Comparison of ENCODE assay signal across 12 cellular contexts in genomic region chr3:123036352-123037014, GRCh38. TPM values are rescaled to one million over a fixed set of nuclear protein-coding genes. Genes with fewer than 3 reads are reported as not detected.
DNase-seq lines count a peak whose midpoint lies in the region; ATAC-seq, FAIRE-seq and TF ChIP-seq lines count a peak whose summit lies in the region.
"Had no signal": no experiment of that assay in that cellular context is flagged by ENCODE, and none has a peak within 500 bp of the region (broad histone marks: within the 10 kb centered on the region; RNA-seq: fewer than 3 reads in every experiment).

No MANE protein-coding gene starts in this region.

- H3K27me3 ChIP-seq in small intestine (ENCODE audit: control insufficient read depth in 2 of 2, insufficient read depth in 2 of 2, low read length in 2 of 2) = no peaks in the 10 kb centered on the region

- DNase-seq in EL = peak; percentile 44
- DNase-seq in NCI-H524 (lab: John Stamatoyannopoulos, UW) = peak; percentile 89 to 92
- peak; percentile 76 to 83 for DNase-seq in cardiac fibroblast (ENCODE audit: low read depth in 2 of 2)
- DNase-seq in myocyte (ENCODE audit: low read depth) = peak; percentile 45
- DNase-seq in small intestine = no peak
- DNase-seq: DMS79 treated with DMSO at 0.1 percent for 48 hours had no signal

- no peaks in the 10 kb centered on the region for H3K4me1 ChIP-seq in small intestine (ENCODE audit: control insufficient read depth in 2 of 2, insufficient read depth in 1 of 2, low read depth in 1 of 2, low read length in 1 of 2)

- no peak overlapping the region for H3K27ac ChIP-seq in small intestine (ENCODE audit: low read depth in 1 of 2, low read length in 1 of 2)

- H3K4me3 ChIP-seq in cardiac fibroblast (replicated peaks in 1 of 2; ENCODE audit: low read depth in 2 of 2, low read length in 2 of 2) = no peak overlapping the region
- no peak overlapping the region for H3K4me3 ChIP-seq in small intestine (ENCODE audit: low read depth in 1 of 2, low read length in 2 of 2)

- H3K36me3 ChIP-seq in small intestine (ENCODE audit: control insufficient read depth in 2 of 2, insufficient read depth in 2 of 2, low read length in 2 of 2) = no peaks in the 10 kb centered on the region

- no peaks in the 10 kb centered on the region for H3K9me3 ChIP-seq in small intestine (ENCODE audit: control insufficient read depth, low read depth)

- no peak for TF ChIP-seq CTCF in cardiac fibroblast (IDR thresholded peaks at IDR 0.05; ENCODE audit: low read depth, low read length)

- WGBS in small intestine, 3 donors = 55 to 64% (median 59%) methylated on average over 8 of the region's 8 CpGs

- FAIRE-seq in small intestine (lab: Jason Lieb, UNC) = no peak

- ATAC-seq in GM21526 (IDR thresholded peaks at IDR 0.05; ENCODE audit: low FRiP score, unreplicated experiment) (no peak), GM18517 (IDR thresholded peaks at IDR 0.05; ENCODE audit: unreplicated experiment) (no peak), GM19452 (IDR thresholded peaks at IDR 0.05; ENCODE audit: unreplicated experiment) (no peak)
- ATAC-seq: activated CD4-positive, CD25-positive, alpha-beta regulatory T cell treated with anti-CD3 and anti-CD28 coated beads, Interleukin-2, amount 50 U/mL, for 24 hours had no signal

RNA-seq across cellular contexts. Expression of gene SEMA5B, which starts 8.9 kb away (rescaled TPM):
- 0.08 and 0.94 TPM in 2 replicates for total RNA-seq in myocyte
- 0.04 TPM for polyA plus RNA-seq in myocyte (2012)
- 1 to 10 TPM in 1 of 3 donors, under 1 TPM in 1, not detected in 1; 0.75 to 1.9 TPM for polyA plus RNA-seq in small intestine
- total RNA-seq: kidney epithelial cell, pulmonary artery endothelial cell had no signal

RNA-seq across cellular contexts. Expression of gene PDIA5, which starts 30.3 kb away (rescaled TPM):
- 11.3 and 11.8 TPM in 2 replicates for total RNA-seq in myocyte
- 23.9 TPM for polyA plus RNA-seq in myocyte (2012)
- polyA plus RNA-seq in small intestine = 10 to 100 TPM in 1 of 3 donors, 1 to 10 TPM in 2; 4.6 to 27.7 (median 4.7) TPM
